7 cellular contexts compared by ENCODE assay signal in the genomic region with DNA sequence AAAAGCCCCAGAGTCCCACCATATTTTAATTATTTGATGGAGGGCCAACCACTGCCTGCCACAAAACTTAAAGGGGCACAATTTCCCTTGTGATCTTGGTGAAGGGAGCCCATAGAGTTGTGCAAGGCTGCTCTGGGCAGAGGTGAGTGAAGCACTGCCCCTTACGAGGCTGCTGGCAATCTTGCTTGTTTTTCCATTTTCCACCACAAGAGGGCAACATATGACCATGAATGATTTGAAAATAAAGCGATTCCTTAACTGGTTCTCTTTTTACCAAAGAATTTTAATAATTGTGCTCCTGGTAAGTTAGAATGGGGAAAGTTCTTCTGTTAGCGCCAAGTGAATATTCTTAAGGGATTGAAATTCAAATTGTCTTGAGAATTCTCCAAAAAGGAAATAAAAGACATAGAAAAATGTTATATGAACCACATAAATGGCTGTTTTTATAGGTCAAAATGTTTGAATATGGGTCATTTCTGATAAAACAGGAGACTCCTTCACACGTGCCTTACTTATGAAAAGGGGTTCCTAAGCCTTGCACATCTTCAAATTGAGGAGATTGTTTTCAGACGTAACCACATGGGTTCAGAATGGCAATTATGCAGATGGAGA. TPM values are rescaled to one million over a fixed set of nuclear protein-coding genes. Genes with fewer than 3 reads are reported as not detected.
DNase-seq lines count a peak whose midpoint lies in the region; ATAC-seq and TF ChIP-seq lines count a peak whose summit lies in the region.

No MANE protein-coding gene starts in this region.

- ATAC-seq in HG02870 (IDR thresholded peaks at IDR 0.05; ENCODE audit: unreplicated experiment) (peak; percentile 64), left lobe of liver (peak; percentile 85)

- DNase-seq in NCI-H345 (lab: John Stamatoyannopoulos, UW) (peak; percentile 70), cerebellum (ENCODE audit: low spot score) (peak; percentile 75), left lobe of liver (ENCODE audit: low spot score) (peak; percentile 62)
- DNase-seq in activated CD4-positive, CD25-positive, alpha-beta regulatory T cell treated with anti-CD3 and anti-CD28 coated beads, Interleukin-2, amount 50 U/mL, for 72 hours, result peak; percentile 50
- peak; percentile 14 to 56 (median 21) for DNase-seq in stimulated activated CD4-positive, alpha-beta T cell treated with anti-CD3 and anti-CD28 coated beads, TNF-alpha, amount 100 ng/mL, for 24 hours (ENCODE audit: low read depth in 3 of 3)

- TF ChIP-seq CTCF in GM12874 (IDR thresholded peaks at IDR 0.05; ENCODE audit: insufficient read depth, low read depth, low read length), result peak; percentile 56; the same call in 1 of the 2 replicates

RNA-seq across cellular contexts. Expression of a gene that starts 22.7 kb away (rescaled TPM):
- total RNA-seq in cerebellum, result 16.2 TPM
- 225 TPM for total RNA-seq in left lobe of liver

Comparison
In these comparisons a context has a peak if more than half of its experiments do, and no peak if none do; other contexts are left out.
1. Peak in every context shown above with its lines: DNase-seq and ATAC-seq.
2. DNase-seq: peak in every context shown above with its lines; median percentile 75 in cerebellum; 70 in NCI-H345; 62 in left lobe of liver; 50 in activated CD4-positive, CD25-positive, alpha-beta regulatory T cell treated with anti-CD3 and anti-CD28 coated beads, Interleukin-2, amount 50 U/mL, for 72 hours; 21 in stimulated activated CD4-positive, alpha-beta T cell treated with anti-CD3 and anti-CD28 coated beads, TNF-alpha, amount 100 ng/mL, for 24 hours.
3. RNA of a gene that starts 22.7 kb away (total RNA-seq): 225 TPM in left lobe of liver (single experiment); 16.2 TPM in cerebellum (single experiment); every median in the first group is over 10 times any median in the second.